In genomic region chr14:104461676-104462443, GRCh38 we compare ENCODE assay signal across 1 cellular context.
TF ChIP-seq lines count a peak whose summit lies in the region.

No MANE protein-coding gene starts in this region.

TF ChIP-seq in HEK293, 187 proteins besides CTCF, POLR2A, EP300 and RAD21 (continued from another document and continues in another):
- TF ChIP-seq KLF17 (tag by site-specific recombination; IDR thresholded peaks at IDR 0.05) (no peak), ATF2 (tag by site-specific recombination; IDR thresholded peaks at IDR 0.05; ENCODE audit: low read depth) (no peak), KLF10 (tag by site-specific recombination; IDR thresholded peaks at IDR 0.05) (no peak), ZNF837 (tag by site-specific recombination; IDR thresholded peaks at IDR 0.05) (no peak), ZNF530 (tag by site-specific recombination; IDR thresholded peaks at IDR 0.05; ENCODE audit: low read depth) (no peak), ZNF48 (tag by site-specific recombination; IDR thresholded peaks at IDR 0.05) (no peak), ZNF10 (tag by site-specific recombination; IDR thresholded peaks at IDR 0.05) (no peak), ZNF626 (tag by site-specific recombination; IDR thresholded peaks at IDR 0.05) (no peak), ZNF561 (tag by site-specific recombination; IDR thresholded peaks at IDR 0.05; ENCODE audit: borderline replicate concordance) (0 out of 2 replicates have a peak, but pooled peaks have one; percentile 42), ZNF23 (tag by site-specific recombination; IDR thresholded peaks at IDR 0.05; ENCODE audit: borderline replicate concordance) (no peak), SETDB1 (IDR thresholded peaks at IDR 0.05; ENCODE audit: insufficient read length, low read length) (no peak), ZNF169 (tag by site-specific recombination; IDR thresholded peaks at IDR 0.05) (no peak), ZSCAN30 (tag by site-specific recombination; IDR thresholded peaks at IDR 0.05) (no peak), ZNF544 (tag by site-specific recombination; IDR thresholded peaks at IDR 0.05) (no peak), ZXDB (tag by site-specific recombination; IDR thresholded peaks at IDR 0.05) (no peak), ZNF416 (tag by site-specific recombination; IDR thresholded peaks at IDR 0.05) (no peak), ZNF423 (tag by site-specific recombination; IDR thresholded peaks at IDR 0.05) (peak; percentile 36), ZIC2 (tag by site-specific recombination; IDR thresholded peaks at IDR 0.05) (peak; percentile 97), ZNF558 (tag by site-specific recombination; IDR thresholded peaks at IDR 0.05) (no peak), SCRT2 (tag by site-specific recombination; IDR thresholded peaks at IDR 0.05) (no peak), GFI1B (tag by site-specific recombination; IDR thresholded peaks at IDR 0.05) (no peak), ZNF600 (tag by site-specific recombination; IDR thresholded peaks at IDR 0.05) (no peak), ZNF16 (tag by site-specific recombination; IDR thresholded peaks at IDR 0.05; ENCODE audit: low read depth) (no peak), ZFHX2 (tag by site-specific recombination; conservative IDR thresholded peaks at IDR 0.05) (peak; percentile 98), ZNF513 (tag by site-specific recombination; IDR thresholded peaks at IDR 0.05) (no peak), ZNF354C (tag by site-specific recombination; IDR thresholded peaks at IDR 0.05; ENCODE audit: borderline replicate concordance, low read depth) (no peak), ZNF510 (tag by site-specific recombination; IDR thresholded peaks at IDR 0.05; ENCODE audit: insufficient replicate concordance) (no peak), REST (tag by site-specific recombination; IDR thresholded peaks at IDR 0.05) (no peak), ZBTB8A (tag by site-specific recombination; IDR thresholded peaks at IDR 0.05) (peak; percentile 71), ZNF211 (tag by site-specific recombination; IDR thresholded peaks at IDR 0.05; ENCODE audit: low read depth) (no peak), ZFP41 (tag by site-specific recombination; IDR thresholded peaks at IDR 0.05; ENCODE audit: borderline replicate concordance) (no peak), ZNF266 (tag by site-specific recombination; IDR thresholded peaks at IDR 0.05; ENCODE audit: low read depth) (no peak), ZNF624 (tag by site-specific recombination; IDR thresholded peaks at IDR 0.05) (no peak)
- TF ChIP-seq, protein P1, sequence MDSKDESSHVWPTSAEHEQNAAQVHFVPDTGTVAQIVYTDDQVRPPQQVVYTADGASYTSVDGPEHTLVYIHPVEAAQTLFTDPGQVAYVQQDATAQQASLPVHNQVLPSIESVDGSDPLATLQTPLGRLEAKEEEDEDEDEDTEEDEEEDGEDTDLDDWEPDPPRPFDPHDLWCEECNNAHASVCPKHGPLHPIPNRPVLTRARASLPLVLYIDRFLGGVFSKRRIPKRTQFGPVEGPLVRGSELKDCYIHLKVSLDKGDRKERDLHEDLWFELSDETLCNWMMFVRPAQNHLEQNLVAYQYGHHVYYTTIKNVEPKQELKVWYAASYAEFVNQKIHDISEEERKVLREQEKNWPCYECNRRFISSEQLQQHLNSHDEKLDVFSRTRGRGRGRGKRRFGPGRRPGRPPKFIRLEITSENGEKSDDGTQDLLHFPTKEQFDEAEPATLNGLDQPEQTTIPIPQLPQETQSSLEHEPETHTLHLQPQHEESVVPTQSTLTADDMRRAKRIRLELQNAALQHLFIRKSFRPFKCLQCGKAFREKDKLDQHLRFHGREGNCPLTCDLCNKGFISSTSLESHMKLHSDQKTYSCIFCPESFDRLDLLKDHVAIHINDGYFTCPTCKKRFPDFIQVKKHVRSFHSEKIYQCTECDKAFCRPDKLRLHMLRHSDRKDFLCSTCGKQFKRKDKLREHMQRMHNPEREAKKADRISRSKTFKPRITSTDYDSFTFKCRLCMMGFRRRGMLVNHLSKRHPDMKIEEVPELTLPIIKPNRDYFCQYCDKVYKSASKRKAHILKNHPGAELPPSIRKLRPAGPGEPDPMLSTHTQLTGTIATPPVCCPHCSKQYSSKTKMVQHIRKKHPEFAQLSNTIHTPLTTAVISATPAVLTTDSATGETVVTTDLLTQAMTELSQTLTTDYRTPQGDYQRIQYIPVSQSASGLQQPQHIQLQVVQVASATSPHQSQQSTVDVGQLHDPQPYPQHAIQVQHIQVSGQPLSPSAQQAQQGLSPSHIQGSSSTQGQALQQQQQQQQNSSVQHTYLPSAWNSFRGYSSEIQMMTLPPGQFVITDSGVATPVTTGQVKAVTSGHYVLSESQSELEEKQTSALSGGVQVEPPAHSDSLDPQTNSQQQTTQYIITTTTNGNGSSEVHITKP (tag by site-specific recombination; IDR thresholded peaks at IDR 0.05) = no peak
- TF ChIP-seq, protein P2, sequence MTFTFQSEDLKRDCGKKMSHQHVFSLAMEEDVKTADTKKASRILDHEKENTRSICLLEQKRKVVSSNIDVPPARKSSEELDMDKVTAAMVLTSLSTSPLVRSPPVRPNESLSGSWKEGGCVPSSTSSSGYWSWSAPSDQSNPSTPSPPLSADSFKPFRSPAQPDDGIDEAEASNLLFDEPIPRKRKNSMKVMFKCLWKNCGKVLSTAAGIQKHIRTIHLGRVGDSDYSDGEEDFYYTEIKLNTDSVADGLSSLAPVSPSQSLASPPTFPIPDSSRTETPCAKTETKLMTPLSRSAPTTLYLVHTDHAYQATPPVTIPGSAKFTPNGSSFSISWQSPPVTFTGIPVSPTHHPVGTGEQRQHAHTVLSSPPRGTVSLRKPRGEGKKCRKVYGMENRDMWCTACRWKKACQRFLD (tag by site-specific recombination; IDR thresholded peaks at IDR 0.05) = no peak
- TF ChIP-seq, protein P3, sequence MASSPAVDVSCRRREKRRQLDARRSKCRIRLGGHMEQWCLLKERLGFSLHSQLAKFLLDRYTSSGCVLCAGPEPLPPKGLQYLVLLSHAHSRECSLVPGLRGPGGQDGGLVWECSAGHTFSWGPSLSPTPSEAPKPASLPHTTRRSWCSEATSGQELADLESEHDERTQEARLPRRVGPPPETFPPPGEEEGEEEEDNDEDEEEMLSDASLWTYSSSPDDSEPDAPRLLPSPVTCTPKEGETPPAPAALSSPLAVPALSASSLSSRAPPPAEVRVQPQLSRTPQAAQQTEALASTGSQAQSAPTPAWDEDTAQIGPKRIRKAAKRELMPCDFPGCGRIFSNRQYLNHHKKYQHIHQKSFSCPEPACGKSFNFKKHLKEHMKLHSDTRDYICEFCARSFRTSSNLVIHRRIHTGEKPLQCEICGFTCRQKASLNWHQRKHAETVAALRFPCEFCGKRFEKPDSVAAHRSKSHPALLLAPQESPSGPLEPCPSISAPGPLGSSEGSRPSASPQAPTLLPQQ (tag by site-specific recombination; IDR thresholded peaks at IDR 0.05) = peak; percentile 18; the same call in 1 of the 2 replicates
- TF ChIP-seq, protein P4, sequence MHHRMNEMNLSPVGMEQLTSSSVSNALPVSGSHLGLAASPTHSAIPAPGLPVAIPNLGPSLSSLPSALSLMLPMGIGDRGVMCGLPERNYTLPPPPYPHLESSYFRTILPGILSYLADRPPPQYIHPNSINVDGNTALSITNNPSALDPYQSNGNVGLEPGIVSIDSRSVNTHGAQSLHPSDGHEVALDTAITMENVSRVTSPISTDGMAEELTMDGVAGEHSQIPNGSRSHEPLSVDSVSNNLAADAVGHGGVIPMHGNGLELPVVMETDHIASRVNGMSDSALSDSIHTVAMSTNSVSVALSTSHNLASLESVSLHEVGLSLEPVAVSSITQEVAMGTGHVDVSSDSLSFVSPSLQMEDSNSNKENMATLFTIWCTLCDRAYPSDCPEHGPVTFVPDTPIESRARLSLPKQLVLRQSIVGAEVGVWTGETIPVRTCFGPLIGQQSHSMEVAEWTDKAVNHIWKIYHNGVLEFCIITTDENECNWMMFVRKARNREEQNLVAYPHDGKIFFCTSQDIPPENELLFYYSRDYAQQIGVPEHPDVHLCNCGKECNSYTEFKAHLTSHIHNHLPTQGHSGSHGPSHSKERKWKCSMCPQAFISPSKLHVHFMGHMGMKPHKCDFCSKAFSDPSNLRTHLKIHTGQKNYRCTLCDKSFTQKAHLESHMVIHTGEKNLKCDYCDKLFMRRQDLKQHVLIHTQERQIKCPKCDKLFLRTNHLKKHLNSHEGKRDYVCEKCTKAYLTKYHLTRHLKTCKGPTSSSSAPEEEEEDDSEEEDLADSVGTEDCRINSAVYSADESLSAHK (tag by site-specific recombination; IDR thresholded peaks at IDR 0.05) = no peak
- TF ChIP-seq, protein P5, sequence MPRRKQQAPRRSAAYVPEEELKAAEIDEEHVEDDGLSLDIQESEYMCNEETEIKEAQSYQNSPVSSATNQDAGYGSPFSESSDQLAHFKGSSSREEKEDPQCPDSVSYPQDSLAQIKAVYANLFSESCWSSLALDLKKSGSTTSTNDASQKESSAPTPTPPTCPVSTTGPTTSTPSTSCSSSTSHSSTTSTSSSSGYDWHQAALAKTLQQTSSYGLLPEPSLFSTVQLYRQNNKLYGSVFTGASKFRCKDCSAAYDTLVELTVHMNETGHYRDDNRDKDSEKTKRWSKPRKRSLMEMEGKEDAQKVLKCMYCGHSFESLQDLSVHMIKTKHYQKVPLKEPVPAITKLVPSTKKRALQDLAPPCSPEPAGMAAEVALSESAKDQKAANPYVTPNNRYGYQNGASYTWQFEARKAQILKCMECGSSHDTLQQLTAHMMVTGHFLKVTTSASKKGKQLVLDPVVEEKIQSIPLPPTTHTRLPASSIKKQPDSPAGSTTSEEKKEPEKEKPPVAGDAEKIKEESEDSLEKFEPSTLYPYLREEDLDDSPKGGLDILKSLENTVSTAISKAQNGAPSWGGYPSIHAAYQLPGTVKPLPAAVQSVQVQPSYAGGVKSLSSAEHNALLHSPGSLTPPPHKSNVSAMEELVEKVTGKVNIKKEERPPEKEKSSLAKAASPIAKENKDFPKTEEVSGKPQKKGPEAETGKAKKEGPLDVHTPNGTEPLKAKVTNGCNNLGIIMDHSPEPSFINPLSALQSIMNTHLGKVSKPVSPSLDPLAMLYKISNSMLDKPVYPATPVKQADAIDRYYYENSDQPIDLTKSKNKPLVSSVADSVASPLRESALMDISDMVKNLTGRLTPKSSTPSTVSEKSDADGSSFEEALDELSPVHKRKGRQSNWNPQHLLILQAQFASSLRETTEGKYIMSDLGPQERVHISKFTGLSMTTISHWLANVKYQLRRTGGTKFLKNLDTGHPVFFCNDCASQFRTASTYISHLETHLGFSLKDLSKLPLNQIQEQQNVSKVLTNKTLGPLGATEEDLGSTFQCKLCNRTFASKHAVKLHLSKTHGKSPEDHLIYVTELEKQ (tag by site-specific recombination; IDR thresholded peaks at IDR 0.05; ENCODE audit: borderline replicate concordance) = no peak
